ENCODE assay signal across 20 cellular contexts in the genomic region with DNA sequence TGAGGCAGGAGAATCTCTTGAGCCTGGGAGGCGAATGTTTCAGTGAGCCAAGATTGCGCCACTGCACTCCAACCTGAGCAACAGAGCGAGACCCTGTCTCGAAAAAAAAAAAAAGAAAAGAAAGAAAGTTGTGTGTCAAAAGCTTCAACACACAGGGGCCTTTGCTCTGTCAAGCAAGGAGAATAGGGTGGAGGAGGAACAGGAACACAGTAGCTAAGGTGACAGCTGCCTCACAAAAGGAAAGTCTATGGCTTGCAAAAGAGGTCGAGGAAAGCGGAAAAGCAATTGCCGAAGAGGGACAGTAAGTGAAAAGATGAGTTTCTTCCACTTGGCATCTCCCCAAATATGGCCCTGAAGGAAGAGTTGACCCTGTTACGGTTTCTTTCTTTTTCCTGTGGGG. TPM values are rescaled to one million over a fixed set of nuclear protein-coding genes. Genes with fewer than 3 reads are reported as not detected.
A peak's percentile ranks its signal among the peaks of the same experiment; 100 is the strongest.
DNase-seq lines count a peak whose midpoint lies in the region; ATAC-seq and TF ChIP-seq lines count a peak whose summit lies in the region.
"Had no signal": no experiment of that assay in that cellular context is flagged by ENCODE, and none has a peak within 500 bp of the region (broad histone marks: within the 10 kb centered on the region; RNA-seq: fewer than 3 reads in every experiment).

No MANE protein-coding gene starts in this region.

- H2AK5ac ChIP-seq in neuronal stem cell (ENCODE audit: low read depth, low read length), result no peak overlapping the region

- no peaks in the 10 kb centered on the region for H3K79me1 ChIP-seq in neuronal stem cell (ENCODE audit: low read depth, low read length)

- H2AFZ ChIP-seq in neuronal stem cell (ENCODE audit: low read length), result no peak overlapping the region

- H4K8ac ChIP-seq in neuronal stem cell (ENCODE audit: low read depth, low read length), result no peak overlapping the region

- intact Hi-C loops in activated CD8-positive, alpha-beta T cell treated with anti-CD3 and anti-CD28 coated beads for 36 hours (cut with micrococcal nuclease), result no loop called here
- intact Hi-C loops in mucosa of descending colon (cut with DNase I, micrococcal nuclease), result no loop called here
- intact Hi-C loops in thyroid gland (cut with DNase I), result no loop called here

- no peak overlapping the region for H2BK12ac ChIP-seq in neuronal stem cell (ENCODE audit: low read length)

- H4K91ac ChIP-seq in neuronal stem cell (ENCODE audit: low read depth, low read length, poor library complexity), result no peak overlapping the region

- no peak for TF ChIP-seq POLR2A in thyroid gland (IDR thresholded peaks at IDR 0.05)

- H2BK120ac ChIP-seq in neuronal stem cell (ENCODE audit: low read depth, low read length), result no peak overlapping the region

- no peaks in the 10 kb centered on the region for H3K4me1 ChIP-seq in mucosa of descending colon (ENCODE audit: low read depth)
- peaks cover 34 to 41% of the 10 kb centered on the region in 2 donors for H3K4me1 ChIP-seq in thyroid gland
- peaks cover 0 to 12% of the 10 kb centered on the region in 2 donors for H3K4me1 ChIP-seq in neuronal stem cell (ENCODE audit: control insufficient read depth in 2 of 2, insufficient read depth in 1 of 2, low read depth in 1 of 2, low read length in 2 of 2)

- no peak for TF ChIP-seq CTCF in activated CD8-positive, alpha-beta T cell treated with anti-CD3 and anti-CD28 coated beads for 36 hours (IDR thresholded peaks at IDR 0.05)
- TF ChIP-seq CTCF in mucosa of descending colon (IDR thresholded peaks at IDR 0.05), result no peak
- no peak for TF ChIP-seq CTCF in thyroid gland (IDR thresholded peaks at IDR 0.05)

- no peak overlapping the region for H3K4ac ChIP-seq in neuronal stem cell (ENCODE audit: low read length)

- H3K9me3 Mint-ChIP-seq in activated naive CD4-positive, alpha-beta T cell treated with anti-CD3 and anti-CD28 coated beads, Interleukin-2, amount 10 ng/mL, durations not matched to agents 7 days and 5 days, result no peaks in the 10 kb centered on the region
- no peaks in the 10 kb centered on the region for H3K9me3 Mint-ChIP-seq in activated CD8-positive, alpha-beta T cell treated with anti-CD3 and anti-CD28 coated beads for 36 hours
- H3K9me3 Mint-ChIP-seq: neural crest cell had no signal

- H3K9me3 ChIP-seq in mucosa of descending colon (no peaks in the 10 kb centered on the region), thyroid gland (no peaks in the 10 kb centered on the region), neuronal stem cell (replicated peaks in 1 of 2; ENCODE audit: control insufficient read depth in 2 of 2, insufficient read depth in 1 of 2, low read depth in 1 of 2, low read length in 2 of 2) (no peaks in the 10 kb centered on the region)
- H3K9me3 ChIP-seq: suprapubic skin had no signal

- H3K4me1 Mint-ChIP-seq in activated naive CD4-positive, alpha-beta T cell treated with anti-CD3 and anti-CD28 coated beads, Interleukin-2, amount 10 ng/mL, durations not matched to agents 7 days and 5 days, result peaks cover 62% of the 10 kb centered on the region
- H3K4me1 Mint-ChIP-seq in activated CD8-positive, alpha-beta T cell treated with anti-CD3 and anti-CD28 coated beads for 36 hours (ENCODE audit: low read depth), result peaks cover 56% of the 10 kb centered on the region

- no peak overlapping the region for H3K4me2 ChIP-seq in neuronal stem cell (ENCODE audit: insufficient read depth, low read length, poor library complexity, severe bottlenecking)

- no peak overlapping the region for H2BK5ac ChIP-seq in neuronal stem cell (ENCODE audit: low read length)

- H3K36me3 Mint-ChIP-seq in activated naive CD4-positive, alpha-beta T cell treated with anti-CD3 and anti-CD28 coated beads, Interleukin-2, amount 10 ng/mL, durations not matched to agents 7 days and 5 days, result peaks cover 39% of the 10 kb centered on the region
- H3K36me3 Mint-ChIP-seq in activated CD8-positive, alpha-beta T cell treated with anti-CD3 and anti-CD28 coated beads for 36 hours (ENCODE audit: low read depth), result peaks cover 23% of the 10 kb centered on the region

- peak overlapping the region; percentile 89 for H3K27ac Mint-ChIP-seq in activated naive CD4-positive, alpha-beta T cell treated with anti-CD3 and anti-CD28 coated beads, Interleukin-2, amount 10 ng/mL, durations not matched to agents 7 days and 5 days
- peak overlapping the region; percentile 90 for H3K27ac Mint-ChIP-seq in activated CD8-positive, alpha-beta T cell treated with anti-CD3 and anti-CD28 coated beads for 36 hours

- CTCF ChIA-PET in activated naive CD4-positive, alpha-beta T cell treated with anti-CD3 and anti-CD28 coated beads, Interleukin-2, amount 10 ng/mL, durations not matched to agents 7 days and 5 days (lab: Charles Lee), result interaction anchor here (0.8 to 2.9 kb wide), 14 partner anchors 9 to 371 kb away, joined by 3 to 17 read pairs (median 4); no protein-coding TSS in a partner anchor
- CTCF ChIA-PET in activated CD8-positive, alpha-beta T cell treated with anti-CD3 and anti-CD28 coated beads for 36 hours (lab: Charles Lee), result interaction anchor here (0.9 to 4.2 kb wide), 19 partner anchors 9 to 399 kb away, joined by 3 to 50 read pairs (median 6); a partner anchor contains a TSS

- H3K36me3 ChIP-seq in mucosa of descending colon (ENCODE audit: low read depth), result no peaks in the 10 kb centered on the region
- no peaks in the 10 kb centered on the region for H3K36me3 ChIP-seq in thyroid gland
- H3K36me3 ChIP-seq in neuronal stem cell (replicated peaks in 1 of 2; ENCODE audit: control insufficient read depth in 2 of 2, insufficient read depth in 2 of 2, low read length in 2 of 2), result no peaks in the 10 kb centered on the region
- H3K36me3 ChIP-seq: brain microvascular endothelial cell, suprapubic skin had no signal

- H3K27ac ChIP-seq in thyroid gland (peak overlapping the region; percentile 8 to 43 (median 37)), neuronal stem cell (replicated peaks; ENCODE audit: low read length) (no peak overlapping the region)
- H3K27ac ChIP-seq: brain microvascular endothelial cell, suprapubic skin had no signal

- H3K4me3 Mint-ChIP-seq in activated naive CD4-positive, alpha-beta T cell treated with anti-CD3 and anti-CD28 coated beads, Interleukin-2, amount 10 ng/mL, durations not matched to agents 7 days and 5 days, result peak overlapping the region; percentile 68
- H3K4me3 Mint-ChIP-seq in activated CD8-positive, alpha-beta T cell treated with anti-CD3 and anti-CD28 coated beads for 36 hours, result peak overlapping the region; percentile 72
- H3K4me3 Mint-ChIP-seq: neural crest cell had no signal

- H2BK15ac ChIP-seq in neuronal stem cell (ENCODE audit: low read length), result no peak overlapping the region

- H3K27me3 Mint-ChIP-seq in activated naive CD4-positive, alpha-beta T cell treated with anti-CD3 and anti-CD28 coated beads, Interleukin-2, amount 10 ng/mL, durations not matched to agents 7 days and 5 days, result no peaks in the 10 kb centered on the region
- no peaks in the 10 kb centered on the region for H3K27me3 Mint-ChIP-seq in activated CD8-positive, alpha-beta T cell treated with anti-CD3 and anti-CD28 coated beads for 36 hours

- H3K27me3 ChIP-seq in thyroid gland (no peaks in the 10 kb centered on the region), neuronal stem cell (ENCODE audit: control insufficient read depth in 3 of 3, insufficient read depth in 3 of 3, low read depth in 1 of 3, low read length in 3 of 3) (peaks cover 0 to 18% (median 3%) of the 10 kb centered on the region in 3 experiments)

- no peak overlapping the region for H3K9ac ChIP-seq in neuronal stem cell (ENCODE audit: low read depth, low read length, poor library complexity)

- POLR2A ChIA-PET in activated CD8-positive, alpha-beta T cell treated with anti-CD3 and anti-CD28 coated beads for 36 hours (lab: Charles Lee), result interaction anchor here (0.8 to 4.4 kb wide), 10 partner anchors 10 to 110 kb away, joined by 3 to 33 read pairs (median 6); no protein-coding TSS in a partner anchor

- H3K23ac ChIP-seq in neuronal stem cell (ENCODE audit: low read depth, low read length, poor library complexity), result no peak overlapping the region

- H3K4me3 ChIP-seq in mucosa of descending colon, result no peak overlapping the region
- H3K4me3 ChIP-seq in thyroid gland (replicated peaks in 1 of 3), result no peak overlapping the region
- H3K4me3 ChIP-seq in neuronal stem cell (ENCODE audit: low read length in 2 of 2), result no peak overlapping the region
- H3K4me3 ChIP-seq: suprapubic skin had no signal

- no peak overlapping the region for H3K18ac ChIP-seq in neuronal stem cell (ENCODE audit: low read length)

- no peak for DNase-seq in activated naive CD4-positive, alpha-beta T cell treated with anti-CD3 and anti-CD28 coated beads, Interleukin-2, amount 10 ng/mL, durations not matched to agents 7 days and 5 days
- no peak for DNase-seq in activated naive CD4-positive, alpha-beta T cell treated with Interleukin-2 at 50 U/mL for 16 hours
- DNase-seq in activated CD8-positive, alpha-beta T cell treated with anti-CD3 and anti-CD28 coated beads for 36 hours, result no peak
- DNase-seq in mucosa of descending colon (no peak), thyroid gland (peak; percentile 74 to 77), G401 (ENCODE audit: low spot score) (no peak), neuronal stem cell (ENCODE audit: low spot score) (no peak)
- DNase-seq: activated gamma-delta T cell treated with Interleukin-2 at 50 U/mL for 16 hours, brain microvascular endothelial cell, DMS 273 treated with DMSO at 0.1 percent for 48 hours, NCI-H524, retina, SIG-M5 had no signal

- peak; percentile 8 for ATAC-seq in activated CD8-positive, alpha-beta T cell treated with anti-CD3 and anti-CD28 coated beads for 36 hours
- ATAC-seq in mucosa of descending colon, result peak; percentile 13
- no peak for ATAC-seq in HG02798 (IDR thresholded peaks at IDR 0.05; ENCODE audit: poor library complexity, unreplicated experiment)
- ATAC-seq: HepG2 had no signal

- in situ Hi-C loops in G401 (cut with HindIII; ENCODE audit: low sequenced_read_pairs), result no loop called here

- H3K14ac ChIP-seq in neuronal stem cell (ENCODE audit: low read length), result no peak overlapping the region

- 38 to 52% methylated on average over 8 of the region's 8 CpGs for WGBS in thyroid gland, 2 donors
- no CpG with 5 or more reads among the region's 8 CpGs for WGBS in neuronal stem cell (ENCODE audit: extremely low coverage in 2 of 2, insufficient read length in 2 of 2, insufficient replicate concordance in 1 of 2), 2 donors

RNA-seq across cellular contexts. Expression of a gene that starts 26.5 kb away (rescaled TPM):
- total RNA-seq in activated CD8-positive, alpha-beta T cell treated with anti-CD3 and anti-CD28 coated beads for 36 hours, result 1 to 10 TPM; 2.2 to 2.3 TPM
- total RNA-seq in mucosa of descending colon (under 1 TPM; 0.22 to 0.51 (median 0.23) TPM), thyroid gland (under 1 TPM in 1 of 4 donors, not detected in 3; 0.59 TPM)
- not detected in 2 replicates for total RNA-seq in G401 (2014; rRNA removed; shearing (Covaris generic))
- polyA plus RNA-seq in neuronal stem cell (2013, experiment 1 of 2), result not detected
- not detected for polyA plus RNA-seq in neuronal stem cell (2013, experiment 2 of 2)
- total RNA-seq: dermis microvascular lymphatic vessel endothelial cell, HepG2, lung microvascular endothelial cell, neural crest cell had no signal
- polyA plus RNA-seq: HepG2 had no signal

RNA-seq across cellular contexts. Expression of a gene that starts 32.9 kb away (rescaled TPM):
- 10 to 100 TPM; 83.2 to 86.8 TPM for total RNA-seq in activated CD8-positive, alpha-beta T cell treated with anti-CD3 and anti-CD28 coated beads for 36 hours
- 1 to 10 TPM; 3.4 to 5.5 (median 4.2) TPM for total RNA-seq in mucosa of descending colon
- 1 to 10 TPM in 2 of 4 donors, under 1 TPM in 2; 0.27 to 7.2 (median 0.96) TPM for total RNA-seq in thyroid gland
- 0.47 and 0.49 TPM in 2 replicates for total RNA-seq in G401 (2014; rRNA removed; shearing (Covaris generic))
- polyA plus RNA-seq in neuronal stem cell (2013, experiment 1 of 2), result not detected
- not detected for polyA plus RNA-seq in neuronal stem cell (2013, experiment 2 of 2)
- total RNA-seq: dermis microvascular lymphatic vessel endothelial cell, HepG2, lung microvascular endothelial cell had no signal

RNA-seq across cellular contexts. Expression of a gene that starts 40.2 kb away (rescaled TPM):
- total RNA-seq in activated CD8-positive, alpha-beta T cell treated with anti-CD3 and anti-CD28 coated beads for 36 hours, result under 1 TPM; 0.34 TPM
- total RNA-seq in mucosa of descending colon (not detected), thyroid gland (1 to 10 TPM in 1 of 4 donors, not detected in 3; 1.3 TPM)
- total RNA-seq in G401 (2014; rRNA removed; shearing (Covaris generic)), result not detected in 2 replicates
- polyA plus RNA-seq in neuronal stem cell (2013, experiment 1 of 2), result not detected
- not detected for polyA plus RNA-seq in neuronal stem cell (2013, experiment 2 of 2)
- total RNA-seq: dermis microvascular lymphatic vessel endothelial cell, HepG2, lung microvascular endothelial cell, neural crest cell, suprapubic skin had no signal
- polyA plus RNA-seq: esophagus, HepG2 had no signal

Comparison
In these comparisons a context has a peak if more than half of its experiments do, and no peak if none do; other contexts are left out.
1. DNase-seq: peak in thyroid gland (2 of 2); none in activated naive CD4-positive, alpha-beta T cell treated with anti-CD3 and anti-CD28 coated beads, Interleukin-2, amount 10 ng/mL, durations not matched to agents 7 days and 5 days (single experiment), activated naive CD4-positive, alpha-beta T cell treated with Interleukin-2 at 50 U/mL for 16 hours (single experiment), activated CD8-positive, alpha-beta T cell treated with anti-CD3 and anti-CD28 coated beads for 36 hours (single experiment), mucosa of descending colon (0 of 3), G401 (single experiment) and neuronal stem cell (single experiment).
2. RNA of a gene that starts 32.9 kb away (total RNA-seq): 83.2 to 86.8 TPM in activated CD8-positive, alpha-beta T cell treated with anti-CD3 and anti-CD28 coated beads for 36 hours; 3.4 to 5.5 TPM in mucosa of descending colon, 0.27 to 7.2 TPM in thyroid gland and 0.47 to 0.49 TPM in G401; every median in the first group is over 10 times any median in the second.